In the genomic region with DNA sequence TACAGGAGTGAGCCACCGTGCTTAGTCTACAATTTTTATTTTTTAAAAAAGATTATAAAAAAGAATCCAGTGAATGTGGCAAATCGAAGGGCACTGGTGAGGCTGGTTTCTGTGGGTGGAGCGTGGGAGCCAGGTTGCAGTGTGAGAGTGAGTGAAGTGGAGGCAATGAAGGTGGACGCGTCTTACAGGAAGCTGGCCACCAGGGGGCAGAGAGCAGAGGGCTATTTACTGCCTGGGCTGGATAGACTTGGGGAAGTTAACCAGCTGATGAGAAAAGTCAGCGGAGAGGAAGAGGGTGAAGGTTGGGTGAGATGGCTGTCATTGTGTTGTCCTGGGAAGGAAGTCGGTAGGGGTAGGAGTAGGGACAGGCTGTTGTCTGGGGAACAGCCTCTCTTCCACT, we compare ENCODE assay signal across 2 cellular contexts.
TF ChIP-seq lines count a peak whose summit lies in the region.

No MANE protein-coding gene starts in this region.

TF ChIP-seq in HCT116, 20 proteins besides CTCF, POLR2A, EP300 and RAD21:
- TF ChIP-seq ELF1 (IDR thresholded peaks at IDR 0.05; ENCODE audit: borderline replicate concordance, low read depth) (no peak), FOSL1 (IDR thresholded peaks at IDR 0.05; ENCODE audit: low read depth) (no peak), YY1 (IDR thresholded peaks at IDR 0.05; ENCODE audit: extremely low read depth, insufficient replicate concordance, low read depth, low read length) (no peak), EGR1 (IDR thresholded peaks at IDR 0.05; ENCODE audit: low read depth) (no peak), CEBPB (IDR thresholded peaks at IDR 0.05; ENCODE audit: low read depth) (no peak), EZH2phosphoT487 (IDR thresholded peaks at IDR 0.05; ENCODE audit: borderline replicate concordance) (no peak), TCF7L2 (IDR thresholded peaks at IDR 0.05; ENCODE audit: borderline replicate concordance, extremely low read depth, insufficient read depth, insufficient read length) (no peak), SP1 (IDR thresholded peaks at IDR 0.05; ENCODE audit: low read depth) (no peak), POLR2AphosphoS5 (IDR thresholded peaks at IDR 0.05; ENCODE audit: low read depth, low read length) (no peak), CBX3 (IDR thresholded peaks at IDR 0.05; ENCODE audit: low read depth) (no peak), ZNF274 (IDR thresholded peaks at IDR 0.05; ENCODE audit: low read depth, low read length) (no peak), SIN3A (IDR thresholded peaks at IDR 0.05; ENCODE audit: low read depth) (no peak), SRF (IDR thresholded peaks at IDR 0.05; ENCODE audit: low read depth) (no peak), JUND (IDR thresholded peaks at IDR 0.05) (no peak)
- TF ChIP-seq, protein P1, sequence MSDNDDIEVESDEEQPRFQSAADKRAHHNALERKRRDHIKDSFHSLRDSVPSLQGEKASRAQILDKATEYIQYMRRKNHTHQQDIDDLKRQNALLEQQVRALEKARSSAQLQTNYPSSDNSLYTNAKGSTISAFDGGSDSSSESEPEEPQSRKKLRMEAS (IDR thresholded peaks at IDR 0.05), result no peak
- TF ChIP-seq, protein P2, sequence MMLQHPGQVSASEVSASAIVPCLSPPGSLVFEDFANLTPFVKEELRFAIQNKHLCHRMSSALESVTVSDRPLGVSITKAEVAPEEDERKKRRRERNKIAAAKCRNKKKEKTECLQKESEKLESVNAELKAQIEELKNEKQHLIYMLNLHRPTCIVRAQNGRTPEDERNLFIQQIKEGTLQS (IDR thresholded peaks at IDR 0.05), result no peak

TF ChIP-seq in H1, 55 proteins besides CTCF, POLR2A, EP300 and RAD21:
- TF ChIP-seq CREB1 (IDR thresholded peaks at IDR 0.05) (peak; percentile 43; the same call in 1 of the 2 replicates), SAP30 (IDR thresholded peaks at IDR 0.05; ENCODE audit: insufficient read depth, insufficient replicate concordance, low read length) (no peak), SIN3A (conservative IDR thresholded peaks at IDR 0.05 in 1 of 2, IDR thresholded peaks at IDR 0.05 in 1 of 2; ENCODE audit: low read depth in 1 of 2, low read length in 2 of 2) (peak in 1 of 2 experiments; percentile 76; a peak in 1 of 4 replicates), TEAD4 (IDR thresholded peaks at IDR 0.05; ENCODE audit: low read depth, low read length) (no peak), TAF7 (optimal IDR thresholded peaks at IDR 0.05; ENCODE audit: borderline replicate concordance, low read depth, low read length) (no peak), KDM1A (IDR thresholded peaks at IDR 0.05; ENCODE audit: borderline replicate concordance, low read length) (no peak)
- TF ChIP-seq, protein P3, sequence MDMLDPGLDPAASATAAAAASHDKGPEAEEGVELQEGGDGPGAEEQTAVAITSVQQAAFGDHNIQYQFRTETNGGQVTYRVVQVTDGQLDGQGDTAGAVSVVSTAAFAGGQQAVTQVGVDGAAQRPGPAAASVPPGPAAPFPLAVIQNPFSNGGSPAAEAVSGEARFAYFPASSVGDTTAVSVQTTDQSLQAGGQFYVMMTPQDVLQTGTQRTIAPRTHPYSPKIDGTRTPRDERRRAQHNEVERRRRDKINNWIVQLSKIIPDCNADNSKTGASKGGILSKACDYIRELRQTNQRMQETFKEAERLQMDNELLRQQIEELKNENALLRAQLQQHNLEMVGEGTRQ (IDR thresholded peaks at IDR 0.05; ENCODE audit: low read length), result no peak
